8 cellular contexts compared by ENCODE assay signal in genomic region chr2:133886735-133887675, GRCh38.
DNase-seq lines count a peak whose midpoint lies in the region; ATAC-seq, FAIRE-seq and TF ChIP-seq lines count a peak whose summit lies in the region.

No MANE protein-coding gene starts in this region.

- H3K27ac Mint-ChIP-seq in activated CD4-positive, alpha-beta T cell treated with anti-CD3 and anti-CD28 coated beads, Interleukin-2, amount 10 ng/mL, durations not matched to agents 24 days and 14 days = no peak overlapping the region
- no peak overlapping the region for H3K27ac Mint-ChIP-seq in effector memory CD8-positive, alpha-beta T cell

- no peaks in the 10 kb centered on the region for H3K36me3 Mint-ChIP-seq in activated CD4-positive, alpha-beta T cell treated with anti-CD3 and anti-CD28 coated beads, Interleukin-2, amount 10 ng/mL, durations not matched to agents 24 days and 14 days (ENCODE audit: low read depth)
- H3K36me3 Mint-ChIP-seq in effector memory CD8-positive, alpha-beta T cell (ENCODE audit: insufficient read depth) = no peaks in the 10 kb centered on the region

- no peak overlapping the region for H3K27ac ChIP-seq in A549

- H3K4me3 Mint-ChIP-seq in activated CD4-positive, alpha-beta T cell treated with anti-CD3 and anti-CD28 coated beads, Interleukin-2, amount 10 ng/mL, durations not matched to agents 24 days and 14 days = no peak overlapping the region
- H3K4me3 Mint-ChIP-seq in effector memory CD8-positive, alpha-beta T cell = no peak overlapping the region

- H3K4me1 Mint-ChIP-seq in activated CD4-positive, alpha-beta T cell treated with anti-CD3 and anti-CD28 coated beads, Interleukin-2, amount 10 ng/mL, durations not matched to agents 24 days and 14 days = no peaks in the 10 kb centered on the region
- peaks cover 0 to 2% of the 10 kb centered on the region in 2 donors for H3K4me1 Mint-ChIP-seq in effector memory CD8-positive, alpha-beta T cell (ENCODE audit: low read depth in 2 of 2)

- WGBS in A549 (ENCODE audit: missing lambda C conversion rate) = 20% methylated on average over 19 of the region's 19 CpGs

- FAIRE-seq in A549 (lab: Jason Lieb, UNC) = no peak

- intact Hi-C loops in activated CD4-positive, alpha-beta T cell treated with anti-CD3 and anti-CD28 coated beads, Interleukin-2, amount 10 ng/mL, durations not matched to agents 24 days and 14 days (cut with micrococcal nuclease) = loop anchor here (5.0 to 10.0 kb wide), 3 partner anchors 228 to 568 kb away; no protein-coding TSS in a partner anchor

- H3K27me3 Mint-ChIP-seq in activated CD4-positive, alpha-beta T cell treated with anti-CD3 and anti-CD28 coated beads, Interleukin-2, amount 10 ng/mL, durations not matched to agents 24 days and 14 days = peaks cover 1% of the 10 kb centered on the region
- H3K27me3 Mint-ChIP-seq in effector memory CD8-positive, alpha-beta T cell = peaks cover 20 to 33% of the 10 kb centered on the region in 2 donors

- peak; percentile 70 to 71 for DNase-seq in A549 (ENCODE audit: low read depth in 1 of 2, low spot score in 1 of 2)
- DNase-seq in NCI-H345 treated with DMSO at 0.1 percent for 48 hours (lab: John Stamatoyannopoulos, UW; ENCODE audit: unreplicated experiment) = peak; percentile 41
- DNase-seq in activated CD4-positive, alpha-beta T cell treated with anti-CD3 and anti-CD28 coated beads, Interleukin-2, amount 10 ng/mL, durations not matched to agents 24 days and 14 days = peak; percentile 82
- peak; percentile 23 to 41 (median 29) for DNase-seq in effector memory CD8-positive, alpha-beta T cell
- DNase-seq in medulla oblongata (ENCODE audit: extremely low spot score) = peak; percentile 88
- DNase-seq in stimulated activated CD8-positive, alpha-beta memory T cell treated with anti-CD3 and anti-CD28 coated beads, Interleukin-4, amount 100 ng/mL, for 48 hours = peak; percentile 58

- CTCF ChIA-PET in A549 (lab: Yijun Ruan, JAX) = interaction anchor here (0.6 to 3.2 kb wide), 27 partner anchors 9 to 1514 kb away, joined by 3 to 19 read pairs (median 3); no protein-coding TSS in a partner anchor

- H3K4me2 ChIP-seq in A549 = peak overlapping the region; percentile 48

- TF ChIP-seq EP300 in A549 (IDR thresholded peaks at IDR 0.05) = no peak

- ATAC-seq in A549 (peak; percentile 88 to 94), GM18498 (IDR thresholded peaks at IDR 0.05; ENCODE audit: unreplicated experiment) (peak; percentile 81), HG03159 (IDR thresholded peaks at IDR 0.05; ENCODE audit: unreplicated experiment) (peak; percentile 84)
- ATAC-seq in effector memory CD8-positive, alpha-beta T cell (replicated peaks) = peak; percentile 43

- no peak overlapping the region for H3K4me3 ChIP-seq in A549

- no peak for TF ChIP-seq POLR2A in A549 (IDR thresholded peaks at IDR 0.05; ENCODE audit: low read length)

- peaks cover 4% of the 10 kb centered on the region; the same call in 1 of the 3 replicates for H3K4me1 ChIP-seq in A549

- POLR2A ChIA-PET in A549 (lab: Yijun Ruan, JAX) = no interaction called here

- TF ChIP-seq CTCF in A549 (IDR thresholded peaks at IDR 0.05) = peak; percentile 68

- H3K9me3 Mint-ChIP-seq in activated CD4-positive, alpha-beta T cell treated with anti-CD3 and anti-CD28 coated beads, Interleukin-2, amount 10 ng/mL, durations not matched to agents 24 days and 14 days = no peaks in the 10 kb centered on the region
- no peaks in the 10 kb centered on the region for H3K9me3 Mint-ChIP-seq in effector memory CD8-positive, alpha-beta T cell

- H3K9me3 ChIP-seq in A549 = no peaks in the 10 kb centered on the region

- peak; percentile 69 to 72 for TF ChIP-seq RAD21 in A549 (conservative IDR thresholded peaks at IDR 0.05 in 1 of 2, IDR thresholded peaks at IDR 0.05 in 1 of 2)

TF ChIP-seq in A549, 52 proteins besides CTCF, POLR2A, EP300 and RAD21:
- TF ChIP-seq SMC3 (IDR thresholded peaks at IDR 0.05) = peak; percentile 71
- no peak for TF ChIP-seq CHD4 (IDR thresholded peaks at IDR 0.05; ENCODE audit: borderline replicate concordance)

Comparison
In these comparisons a context has a peak if more than half of its experiments do, and no peak if none do; other contexts are left out.
1. DNase-seq: peak in every context shown above with its lines; median percentile 88 in medulla oblongata; 82 in activated CD4-positive, alpha-beta T cell treated with anti-CD3 and anti-CD28 coated beads, Interleukin-2, amount 10 ng/mL, durations not matched to agents 24 days and 14 days; 70 in A549; 58 in stimulated activated CD8-positive, alpha-beta memory T cell treated with anti-CD3 and anti-CD28 coated beads, Interleukin-4, amount 100 ng/mL, for 48 hours; 41 in NCI-H345 treated with DMSO at 0.1 percent for 48 hours; 29 in effector memory CD8-positive, alpha-beta T cell.